In genomic region chr11:8802263-8802662, GRCh38 we compare ENCODE assay signal across 22 cellular contexts.
DNase-seq lines count a peak whose midpoint lies in the region; ATAC-seq and TF ChIP-seq lines count a peak whose summit lies in the region.
"Had no signal": no experiment of that assay in that cellular context is flagged by ENCODE, and none has a peak within 500 bp of the region (broad histone marks: within the 10 kb centered on the region; RNA-seq: fewer than 3 reads in every experiment).

No MANE protein-coding gene starts in this region.

- 41 to 48% (median 46%) methylated on average over 4 of the region's 4 CpGs for WGBS in adrenal gland, 4 donors
- 84 to 91% methylated on average over 4 of the region's 4 CpGs for WGBS in lower leg skin, 2 donors

- no peaks in the 10 kb centered on the region for H3K27me3 ChIP-seq in adrenal gland
- H3K27me3 ChIP-seq in naive thymus-derived CD4-positive, alpha-beta T cell (ENCODE audit: control insufficient read depth in 2 of 2, insufficient read depth in 2 of 2, low read length in 2 of 2) = no peaks in the 10 kb centered on the region
- no peaks in the 10 kb centered on the region for H3K27me3 ChIP-seq in stomach smooth muscle (ENCODE audit: control insufficient read depth in 1 of 2, insufficient read depth in 2 of 2, low read length in 2 of 2)
- H3K27me3 ChIP-seq: MG63 had no signal

- H3K9me3 Mint-ChIP-seq in naive thymus-derived CD4-positive, alpha-beta T cell = no peaks in the 10 kb centered on the region
- H3K9me3 Mint-ChIP-seq: H9, IgD-negative memory B cell had no signal

- POLR2A ChIA-PET in naive thymus-derived CD4-positive, alpha-beta T cell (lab: Charles Lee) = no interaction called here

- H3K4me3 Mint-ChIP-seq in naive thymus-derived CD4-positive, alpha-beta T cell = no peak overlapping the region
- H3K4me3 Mint-ChIP-seq: H9, IgD-negative memory B cell had no signal

- ATAC-seq in naive thymus-derived CD4-positive, alpha-beta T cell = peak; percentile 29
- ATAC-seq in GM18511 (IDR thresholded peaks at IDR 0.05; ENCODE audit: unreplicated experiment) = no peak

- intact Hi-C loops in adrenal gland (cut with DNase I) (no loop called here), lower leg skin (cut with DNase I; ENCODE audit: low total_unique reads) (no loop called here)
- intact Hi-C loops in naive thymus-derived CD4-positive, alpha-beta T cell (cut with micrococcal nuclease) = no loop called here

- H3K36me3 ChIP-seq in adrenal gland (replicated peaks in 1 of 2) = no peaks in the 10 kb centered on the region
- no peaks in the 10 kb centered on the region for H3K36me3 ChIP-seq in naive thymus-derived CD4-positive, alpha-beta T cell (ENCODE audit: control insufficient read depth in 2 of 3, insufficient read depth in 3 of 3, low read length in 3 of 3)
- peaks cover 4 to 12% of the 10 kb centered on the region in 2 donors for H3K36me3 ChIP-seq in stomach smooth muscle (ENCODE audit: control insufficient read depth in 2 of 2, insufficient read depth in 2 of 2, low read length in 2 of 2)

- TF ChIP-seq POLR2A in adrenal gland (IDR thresholded peaks at IDR 0.05) (no peak), lower leg skin (IDR thresholded peaks at IDR 0.05) (no peak)

- no peak overlapping the region for H3K27ac Mint-ChIP-seq in naive thymus-derived CD4-positive, alpha-beta T cell
- H3K27ac Mint-ChIP-seq: H9, IgD-negative memory B cell had no signal

- H3K27me3 Mint-ChIP-seq in naive thymus-derived CD4-positive, alpha-beta T cell = peaks cover 0 to 8% (median 6%) of the 10 kb centered on the region in 5 donors

- peaks cover 0 to 3% (median 0%) of the 10 kb centered on the region in 7 donors for H3K4me1 Mint-ChIP-seq in naive thymus-derived CD4-positive, alpha-beta T cell
- H3K4me1 Mint-ChIP-seq: IgD-negative memory B cell had no signal

- no peak overlapping the region for H3K4me3 ChIP-seq in adrenal gland
- H3K4me3 ChIP-seq in naive thymus-derived CD4-positive, alpha-beta T cell (ENCODE audit: low read length) = no peak overlapping the region
- no peak overlapping the region for H3K4me3 ChIP-seq in stomach smooth muscle (ENCODE audit: low read length in 2 of 2)
- no peak overlapping the region for H3K4me3 ChIP-seq in lower leg skin (ENCODE audit: low read depth, poor library complexity, severe bottlenecking)
- H3K4me3 ChIP-seq: MG63 had no signal

- H3K4me1 ChIP-seq in adrenal gland (replicated peaks in 1 of 2) = peaks cover 58 to 80% of the 10 kb centered on the region in 2 donors
- no peaks in the 10 kb centered on the region for H3K4me1 ChIP-seq in naive thymus-derived CD4-positive, alpha-beta T cell (ENCODE audit: control insufficient read depth in 2 of 2, insufficient read depth in 2 of 2, low read length in 2 of 2)
- peaks cover 61% of the 10 kb centered on the region for H3K4me1 ChIP-seq in stomach smooth muscle (ENCODE audit: control insufficient read depth, insufficient read depth, low read length)

- DNase-seq in MV-4-11 (lab: John Stamatoyannopoulos, UW) = peak; percentile 57
- DNase-seq in adrenal gland = no peak
- DNase-seq in naive thymus-derived CD4-positive, alpha-beta T cell = no peak
- no peak for DNase-seq in SIG-M5 treated with dmso at 0.1 percent for 504 hours (lab: John Stamatoyannopoulos, UW; ENCODE audit: unreplicated experiment)
- DNase-seq in AG08395 (ENCODE audit: low spot score) = no peak
- DNase-seq in lower leg skin (ENCODE audit: low spot score in 2 of 2) = no peak
- DNase-seq: ACHN, AML-193, DND-41, GDM1, H9, Kasumi-1, MG63, NCI-H1105 treated with DMSO at 0.1 percent for 48 hours, NCI-H1694, NCI-H748 treated with DMSO at 0.1 percent for 48 hours, RPMI8226, SIG-M5 had no signal

- CTCF ChIA-PET in naive thymus-derived CD4-positive, alpha-beta T cell (lab: Charles Lee) = no interaction called here

- H3K9me3 ChIP-seq in adrenal gland (replicated peaks in 1 of 3) (no peaks in the 10 kb centered on the region), stomach smooth muscle (ENCODE audit: control insufficient read depth in 2 of 2, low read length in 2 of 2) (no peaks in the 10 kb centered on the region)
- H3K9me3 ChIP-seq in naive thymus-derived CD4-positive, alpha-beta T cell (ENCODE audit: control insufficient read depth in 2 of 3, low read length in 3 of 3) = no peaks in the 10 kb centered on the region
- H3K9me3 ChIP-seq: MG63 had no signal

- peak overlapping the region in 3 of 5 donors; percentile 34 to 59 (median 56) for H3K27ac ChIP-seq in adrenal gland
- H3K27ac ChIP-seq in naive thymus-derived CD4-positive, alpha-beta T cell (ENCODE audit: low read depth, low read length) = no peak overlapping the region
- H3K27ac ChIP-seq in stomach smooth muscle (ENCODE audit: low read length) = peak overlapping the region; percentile 37
- H3K27ac ChIP-seq: C4-2B had no signal

- H3K9ac ChIP-seq in stomach smooth muscle (ENCODE audit: low read length in 2 of 2) = no peak overlapping the region

- TF ChIP-seq CTCF in adrenal gland (IDR thresholded peaks at IDR 0.05) (no peak), lower leg skin (IDR thresholded peaks at IDR 0.05) (no peak)

- H3K36me3 Mint-ChIP-seq in naive thymus-derived CD4-positive, alpha-beta T cell = no peaks in the 10 kb centered on the region
